14 cellular contexts compared by ENCODE assay signal in genomic region chrX:41600266-41600665, GRCh38.
DNase-seq lines count a peak whose midpoint lies in the region; ATAC-seq, FAIRE-seq and TF ChIP-seq lines count a peak whose summit lies in the region.
"Had no signal": no experiment of that assay in that cellular context is flagged by ENCODE, and none has a peak within 500 bp of the region (broad histone marks: within the 10 kb centered on the region; RNA-seq: fewer than 3 reads in every experiment).

No MANE protein-coding gene starts in this region.

- ATAC-seq in activated T-helper 17 cell treated with anti-CD3 and anti-CD28 coated beads, Interleukin-2, amount 50 U/mL, for 72 hours (replicated peaks), result no peak
- ATAC-seq in GM18873 (IDR thresholded peaks at IDR 0.05; ENCODE audit: low FRiP score, unreplicated experiment), result no peak
- ATAC-seq: activated T-cell treated with anti-CD3 and anti-CD28 coated beads, Interleukin-2, amount 50 U/mL, for 72 hours had no signal

- no peak overlapping the region for H3K4me2 ChIP-seq in endothelial cell of umbilical vein (ENCODE audit: insufficient read depth, low read length)
- H3K4me2 ChIP-seq: BLaER1 had no signal

- H3K9me1 ChIP-seq in endothelial cell of umbilical vein (replicated peaks; ENCODE audit: control insufficient read depth, extremely low read depth, insufficient read depth, low read length), result no peaks in the 10 kb centered on the region

- BruUV-seq in endothelial cell of umbilical vein (replicated peaks; lab: Mats Ljungman, UMichigan), result no TSS peak

- H3K4me1 ChIP-seq in endothelial cell of umbilical vein (ENCODE audit: control insufficient read depth, extremely low read depth, insufficient read depth, low read length), result no peaks in the 10 kb centered on the region
- H3K4me1 ChIP-seq: BLaER1 had no signal

- no peak overlapping the region for H3K27ac ChIP-seq in endothelial cell of umbilical vein (ENCODE audit: insufficient read depth, low read depth, low read length)
- H3K27ac ChIP-seq: ascending aorta, BLaER1 had no signal

- no peak overlapping the region for H3K27ac Mint-ChIP-seq in activated T-helper 17 cell treated with anti-CD3 and anti-CD28 coated beads, Interleukin-2, amount 50 U/mL, for 72 hours
- H3K27ac Mint-ChIP-seq: activated T-cell treated with anti-CD3 and anti-CD28 coated beads, Interleukin-2, amount 50 U/mL, for 72 hours; progenitor cell of endocrine pancreas had no signal

- POLR2A ChIA-PET in endothelial cell of umbilical vein (lab: Charles Lee), result no interaction called here

- TF ChIP-seq CTCF in endothelial cell of umbilical vein (IDR thresholded peaks at IDR 0.05; ENCODE audit: extremely low read depth in 1 of 2, insufficient read depth in 1 of 2, low read depth in 1 of 2, low read length in 2 of 2), result no peak

- intact Hi-C loops in endothelial cell of umbilical vein (cut with micrococcal nuclease), result no loop called here

- no peak overlapping the region for H3K4me3 ChIP-seq in endothelial cell of umbilical vein (replicated peaks in 1 of 3; ENCODE audit: insufficient read depth in 1 of 3, low read depth in 1 of 3, low read length in 3 of 3)
- H3K4me3 ChIP-seq: ascending aorta, BLaER1 had no signal

- dilution Hi-C loops in endothelial cell of umbilical vein (cut with MboI; ENCODE audit: extremely low pct_ligation_motif_present, low sequenced_read_pairs), result no loop called here

- FAIRE-seq in endothelial cell of umbilical vein (lab: Jason Lieb, UNC), result no peak

- H3K4me1 Mint-ChIP-seq in activated T-helper 17 cell treated with anti-CD3 and anti-CD28 coated beads, Interleukin-2, amount 50 U/mL, for 72 hours, result no peaks in the 10 kb centered on the region

- H3K27me3 Mint-ChIP-seq in activated T-helper 17 cell treated with anti-CD3 and anti-CD28 coated beads, Interleukin-2, amount 50 U/mL, for 72 hours, result no peaks in the 10 kb centered on the region
- H3K27me3 Mint-ChIP-seq: progenitor cell of endocrine pancreas had no signal

- no peak for TF ChIP-seq POLR2A in endothelial cell of umbilical vein (IDR thresholded peaks at IDR 0.05; ENCODE audit: low read depth, low read length)

- H3K9ac ChIP-seq in endothelial cell of umbilical vein (replicated peaks; ENCODE audit: extremely low read depth, insufficient read depth, low read length), result no peak overlapping the region
- H3K9ac ChIP-seq: BLaER1 had no signal

- H3K9me3 ChIP-seq in endothelial cell of umbilical vein (replicated peaks; ENCODE audit: control insufficient read depth, insufficient read depth, low read length), result no peaks in the 10 kb centered on the region
- H3K9me3 ChIP-seq: ascending aorta, BLaER1 had no signal

- no peaks in the 10 kb centered on the region for H4K20me1 ChIP-seq in endothelial cell of umbilical vein (replicated peaks; ENCODE audit: control insufficient read depth, extremely low read depth, insufficient read depth, low read length)
- H4K20me1 ChIP-seq: BLaER1 had no signal

- no peaks in the 10 kb centered on the region for H3K36me3 Mint-ChIP-seq in activated T-helper 17 cell treated with anti-CD3 and anti-CD28 coated beads, Interleukin-2, amount 50 U/mL, for 72 hours (ENCODE audit: low read depth)

- H2AFZ ChIP-seq in endothelial cell of umbilical vein (ENCODE audit: low read depth, low read length), result no peak overlapping the region

- no peaks in the 10 kb centered on the region for H3K9me3 Mint-ChIP-seq in activated T-helper 17 cell treated with anti-CD3 and anti-CD28 coated beads, Interleukin-2, amount 50 U/mL, for 72 hours
- H3K9me3 Mint-ChIP-seq: activated T-cell treated with anti-CD3 and anti-CD28 coated beads, Interleukin-2, amount 50 U/mL, for 72 hours had no signal

- H3K27me3 ChIP-seq in endothelial cell of umbilical vein (ENCODE audit: control insufficient read depth in 2 of 2, insufficient read depth in 2 of 2, low read length in 2 of 2), result no peaks in the 10 kb centered on the region
- H3K27me3 ChIP-seq: ascending aorta had no signal

- CTCF ChIA-PET in endothelial cell of umbilical vein (lab: Charles Lee), result no interaction called here

- no peak overlapping the region for H3K4me3 Mint-ChIP-seq in activated T-helper 17 cell treated with anti-CD3 and anti-CD28 coated beads, Interleukin-2, amount 50 U/mL, for 72 hours
- H3K4me3 Mint-ChIP-seq: activated T-cell treated with anti-CD3 and anti-CD28 coated beads, Interleukin-2, amount 50 U/mL, for 72 hours had no signal

- no peaks in the 10 kb centered on the region for H3K36me3 ChIP-seq in endothelial cell of umbilical vein (ENCODE audit: control insufficient read depth in 2 of 2, extremely low read depth in 1 of 2, insufficient read depth in 2 of 2, low read length in 2 of 2)
- H3K36me3 ChIP-seq: ascending aorta, BLaER1 had no signal

- DNase-seq in AG20443 (ENCODE audit: low spot score), result peak; percentile 45
- peak; percentile 64 for DNase-seq in LHCN-M2 (ENCODE audit: low read depth)
- peak; percentile 7 for DNase-seq in endothelial cell of umbilical vein (ENCODE audit: low read depth, low spot score)
- DNase-seq in myocyte (ENCODE audit: low read depth), result peak; percentile 38
- DNase-seq in NCI-H510A (lab: John Stamatoyannopoulos, UW), result no peak
- no peak for DNase-seq in superior temporal gyrus (ENCODE audit: extremely low spot score)
- DNase-seq: activated T-cell treated with anti-CD3 and anti-CD28 coated beads, Interleukin-2, amount 50 U/mL, for 72 hours; NCI-H187; stimulated activated naive CD4-positive, alpha-beta T cell treated with Interleukin-2 at 50 U/mL for 16 hours had no signal

- no peaks in the 10 kb centered on the region for H3K79me2 ChIP-seq in endothelial cell of umbilical vein (ENCODE audit: control insufficient read depth, insufficient read depth, low read length)

TF ChIP-seq in endothelial cell of umbilical vein, 7 proteins besides CTCF, POLR2A, EP300 and RAD21:
- TF ChIP-seq MYC (IDR thresholded peaks at IDR 0.05; ENCODE audit: low read depth, low read length), result no peak
- no peak for TF ChIP-seq POLR2AphosphoS5 (IDR thresholded peaks at IDR 0.05; ENCODE audit: insufficient read depth, low read depth, low read length)

Comparison
In these comparisons a context has a peak if more than half of its experiments do, and no peak if none do; other contexts are left out.
1. DNase-seq: peak in AG20443 (single experiment), LHCN-M2 (single experiment), endothelial cell of umbilical vein (single experiment) and myocyte (single experiment); none in NCI-H510A (single experiment) and superior temporal gyrus (single experiment).